1 cellular context compared by ENCODE assay signal in genomic region chr9:105557804-105558610, GRCh38.
TF ChIP-seq lines count a peak whose summit lies in the region.

FKTN (plus strand) TSS chr9:105558131; CDS start chr9:105575033, 16,902 bp downstream.

TF ChIP-seq in HepG2, 621 proteins besides CTCF, POLR2A, EP300 and RAD21 (continued from another document and continues in another):
- peak; percentile 47; the same call in 1 of the 2 replicates for TF ChIP-seq FOSL2 (CRISPR knock-in tag; IDR thresholded peaks at IDR 0.05)
- 0 out of 2 replicates have a peak, but pooled peaks have one; percentile 40 for TF ChIP-seq SMYD3 (CRISPR knock-in tag; IDR thresholded peaks at IDR 0.05)
- TF ChIP-seq, protein P1, sequence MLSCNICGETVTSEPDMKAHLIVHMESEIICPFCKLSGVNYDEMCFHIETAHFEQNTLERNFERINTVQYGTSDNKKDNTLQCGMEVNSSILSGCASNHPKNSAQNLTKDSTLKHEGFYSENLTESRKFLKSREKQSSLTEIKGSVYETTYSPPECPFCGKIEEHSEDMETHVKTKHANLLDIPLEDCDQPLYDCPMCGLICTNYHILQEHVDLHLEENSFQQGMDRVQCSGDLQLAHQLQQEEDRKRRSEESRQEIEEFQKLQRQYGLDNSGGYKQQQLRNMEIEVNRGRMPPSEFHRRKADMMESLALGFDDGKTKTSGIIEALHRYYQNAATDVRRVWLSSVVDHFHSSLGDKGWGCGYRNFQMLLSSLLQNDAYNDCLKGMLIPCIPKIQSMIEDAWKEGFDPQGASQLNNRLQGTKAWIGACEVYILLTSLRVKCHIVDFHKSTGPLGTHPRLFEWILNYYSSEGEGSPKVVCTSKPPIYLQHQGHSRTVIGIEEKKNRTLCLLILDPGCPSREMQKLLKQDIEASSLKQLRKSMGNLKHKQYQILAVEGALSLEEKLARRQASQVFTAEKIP (CRISPR knock-in tag; IDR thresholded peaks at IDR 0.05; ENCODE audit: borderline replicate concordance): no peak
- TF ChIP-seq SALL2 (CRISPR knock-in tag; IDR thresholded peaks at IDR 0.05): peak; percentile 62
- no peak for TF ChIP-seq ZNF30 (CRISPR knock-in tag; IDR thresholded peaks at IDR 0.05)
- no peak for TF ChIP-seq MTA1 (CRISPR knock-in tag; IDR thresholded peaks at IDR 0.05; ENCODE audit: borderline replicate concordance)
- TF ChIP-seq SYNCRIP (IDR thresholded peaks at IDR 0.05; ENCODE audit: insufficient read depth, low read depth, low read length): no peak
- no peak for TF ChIP-seq KLF15 (CRISPR knock-in tag; IDR thresholded peaks at IDR 0.05; ENCODE audit: borderline replicate concordance)
- peak; percentile 78; the same call in 1 of the 2 replicates for TF ChIP-seq SALL1 (CRISPR knock-in tag; IDR thresholded peaks at IDR 0.05)
- TF ChIP-seq DNMT1 (CRISPR knock-in tag; IDR thresholded peaks at IDR 0.05): no peak
- TF ChIP-seq NFE2 (CRISPR knock-in tag; IDR thresholded peaks at IDR 0.05): no peak
- TF ChIP-seq NCOA1 (CRISPR knock-in tag; IDR thresholded peaks at IDR 0.05): no peak
- TF ChIP-seq CHD4 (IDR thresholded peaks at IDR 0.05; ENCODE audit: borderline replicate concordance, low read length): no peak
- no peak for TF ChIP-seq ZNF567 (CRISPR knock-in tag; IDR thresholded peaks at IDR 0.05; ENCODE audit: borderline replicate concordance)
- peak; percentile 77; the same call in 1 of the 2 replicates for TF ChIP-seq NR2C2 (CRISPR knock-in tag; IDR thresholded peaks at IDR 0.05; ENCODE audit: borderline replicate concordance)
- TF ChIP-seq FOXP1 (IDR thresholded peaks at IDR 0.05): no peak
- TF ChIP-seq FOXP1 (CRISPR knock-in tag; IDR thresholded peaks at IDR 0.05): no peak
- TF ChIP-seq BHLHE40 (IDR thresholded peaks at IDR 0.05; ENCODE audit: low read length): no peak
- peak; percentile 44 for TF ChIP-seq YY1 (IDR thresholded peaks at IDR 0.05; ENCODE audit: insufficient read depth, insufficient replicate concordance, low read depth, low read length)
- TF ChIP-seq, protein P2, sequence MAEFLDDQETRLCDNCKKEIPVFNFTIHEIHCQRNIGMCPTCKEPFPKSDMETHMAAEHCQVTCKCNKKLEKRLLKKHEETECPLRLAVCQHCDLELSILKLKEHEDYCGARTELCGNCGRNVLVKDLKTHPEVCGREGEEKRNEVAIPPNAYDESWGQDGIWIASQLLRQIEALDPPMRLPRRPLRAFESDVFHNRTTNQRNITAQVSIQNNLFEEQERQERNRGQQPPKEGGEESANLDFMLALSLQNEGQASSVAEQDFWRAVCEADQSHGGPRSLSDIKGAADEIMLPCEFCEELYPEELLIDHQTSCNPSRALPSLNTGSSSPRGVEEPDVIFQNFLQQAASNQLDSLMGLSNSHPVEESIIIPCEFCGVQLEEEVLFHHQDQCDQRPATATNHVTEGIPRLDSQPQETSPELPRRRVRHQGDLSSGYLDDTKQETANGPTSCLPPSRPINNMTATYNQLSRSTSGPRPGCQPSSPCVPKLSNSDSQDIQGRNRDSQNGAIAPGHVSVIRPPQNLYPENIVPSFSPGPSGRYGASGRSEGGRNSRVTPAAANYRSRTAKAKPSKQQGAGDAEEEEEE (CRISPR knock-in tag; IDR thresholded peaks at IDR 0.05; ENCODE audit: borderline replicate concordance): no peak
- no peak for TF ChIP-seq ZNF451 (CRISPR knock-in tag; IDR thresholded peaks at IDR 0.05)
- TF ChIP-seq PCBP2 (optimal IDR thresholded peaks at IDR 0.05; ENCODE audit: low read depth, low read length, poor library complexity, severe bottlenecking): no peak
- TF ChIP-seq RARA (CRISPR knock-in tag; IDR thresholded peaks at IDR 0.05): 0 out of 2 replicates have a peak, but pooled peaks have one; percentile 4
- TF ChIP-seq ATM (IDR thresholded peaks at IDR 0.05; ENCODE audit: borderline replicate concordance): no peak
- TF ChIP-seq, protein P3, sequence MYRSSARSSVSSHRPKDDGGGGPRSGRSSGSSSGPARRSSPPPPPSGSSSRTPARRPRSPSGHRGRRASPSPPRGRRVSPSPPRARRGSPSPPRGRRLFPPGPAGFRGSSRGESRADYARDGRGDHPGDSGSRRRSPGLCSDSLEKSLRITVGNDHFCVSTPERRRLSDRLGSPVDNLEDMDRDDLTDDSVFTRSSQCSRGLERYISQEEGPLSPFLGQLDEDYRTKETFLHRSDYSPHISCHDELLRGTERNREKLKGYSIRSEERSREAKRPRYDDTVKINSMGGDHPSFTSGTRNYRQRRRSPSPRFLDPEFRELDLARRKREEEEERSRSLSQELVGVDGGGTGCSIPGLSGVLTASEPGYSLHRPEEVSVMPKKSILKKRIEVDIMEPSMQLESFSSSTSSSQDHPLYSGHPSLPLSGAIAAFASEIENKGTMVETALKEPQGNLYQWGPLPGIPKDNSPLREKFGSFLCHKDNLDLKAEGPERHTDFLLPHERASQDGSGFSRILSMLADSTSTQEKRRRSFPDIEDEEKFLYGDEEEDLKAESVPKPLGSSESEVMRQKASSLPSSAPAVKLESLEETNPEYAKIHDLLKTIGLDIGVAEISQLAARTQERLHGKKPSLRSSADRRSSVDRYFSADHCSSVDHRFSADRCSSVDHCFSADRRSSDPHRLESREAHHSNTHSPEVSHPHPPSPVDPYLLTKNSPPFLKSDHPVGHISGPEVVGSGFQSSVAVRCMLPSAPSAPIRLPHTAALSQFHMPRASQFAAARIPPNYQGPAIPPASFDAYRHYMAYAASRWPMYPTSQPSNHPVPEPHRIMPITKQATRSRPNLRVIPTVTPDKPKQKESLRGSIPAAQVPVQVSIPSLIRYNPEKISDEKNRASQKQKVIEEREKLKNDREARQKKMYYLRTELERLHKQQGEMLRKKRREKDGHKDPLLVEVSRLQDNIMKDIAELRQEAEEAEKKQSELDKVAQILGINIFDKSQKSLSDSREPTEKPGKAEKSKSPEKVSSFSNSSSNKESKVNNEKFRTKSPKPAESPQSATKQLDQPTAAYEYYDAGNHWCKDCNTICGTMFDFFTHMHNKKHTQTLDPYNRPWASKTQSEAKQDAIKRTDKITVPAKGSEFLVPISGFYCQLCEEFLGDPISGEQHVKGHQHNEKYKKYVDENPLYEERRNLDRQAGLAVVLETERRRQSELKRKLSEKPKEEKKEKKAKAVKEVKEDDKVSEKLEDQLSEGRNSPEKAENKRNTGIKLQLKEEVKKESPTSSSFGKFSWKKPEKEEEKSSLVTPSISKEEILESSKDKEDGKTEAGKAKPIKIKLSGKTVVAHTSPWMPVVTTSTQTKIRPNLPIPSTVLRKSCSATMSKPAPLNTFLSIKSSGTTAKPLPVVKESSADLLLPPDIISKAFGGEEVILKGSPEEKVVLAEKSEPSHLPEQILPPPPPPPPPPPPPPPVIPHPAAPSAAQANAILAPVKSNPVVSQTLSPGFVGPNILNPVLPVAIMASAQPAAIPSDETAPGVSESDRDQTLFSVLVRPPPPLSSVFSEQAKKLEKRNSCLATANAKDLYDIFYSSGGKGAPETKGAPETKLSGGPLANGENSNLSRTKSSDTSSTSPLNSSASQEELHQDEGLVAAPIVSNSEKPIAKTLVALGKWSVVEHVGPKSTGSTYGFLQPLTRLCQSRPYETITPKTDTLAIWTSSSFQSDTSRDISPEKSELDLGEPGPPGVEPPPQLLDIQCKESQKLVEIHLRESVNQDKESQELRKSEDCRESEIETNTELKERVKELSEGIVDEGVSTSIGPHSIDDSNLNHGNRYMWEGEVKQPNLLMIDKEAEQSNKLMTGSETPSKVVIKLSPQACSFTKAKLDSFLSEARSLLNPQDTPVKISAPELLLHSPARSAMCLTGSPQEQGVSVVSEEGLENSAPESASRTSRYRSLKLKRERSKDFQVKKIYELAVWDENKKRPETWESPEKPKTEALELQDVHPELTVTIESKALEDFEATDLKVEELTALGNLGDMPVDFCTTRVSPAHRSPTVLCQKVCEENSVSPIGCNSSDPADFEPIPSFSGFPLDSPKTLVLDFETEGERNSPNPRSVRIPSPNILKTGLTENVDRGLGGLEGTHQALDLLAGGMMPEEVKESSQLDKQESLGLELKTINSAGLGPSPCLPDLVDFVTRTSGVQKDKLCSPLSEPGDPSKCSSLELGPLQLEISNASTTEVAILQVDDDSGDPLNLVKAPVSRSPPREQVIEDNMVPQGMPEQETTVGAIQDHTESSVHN (CRISPR knock-in tag; IDR thresholded peaks at IDR 0.05): no peak
- TF ChIP-seq SUZ12 (IDR thresholded peaks at IDR 0.05; ENCODE audit: low read depth, low read length): no peak
- no peak for TF ChIP-seq NFE2L2 (IDR thresholded peaks at IDR 0.05; ENCODE audit: low read length)
- TF ChIP-seq ZNF644 (CRISPR knock-in tag; IDR thresholded peaks at IDR 0.05; ENCODE audit: low read depth): no peak
- TF ChIP-seq GZF1 (CRISPR knock-in tag; IDR thresholded peaks at IDR 0.05): no peak
- TF ChIP-seq CENPT (CRISPR knock-in tag; IDR thresholded peaks at IDR 0.05; ENCODE audit: low read depth): 0 out of 2 replicates have a peak, but pooled peaks have one; percentile 42
- TF ChIP-seq, protein P4, sequence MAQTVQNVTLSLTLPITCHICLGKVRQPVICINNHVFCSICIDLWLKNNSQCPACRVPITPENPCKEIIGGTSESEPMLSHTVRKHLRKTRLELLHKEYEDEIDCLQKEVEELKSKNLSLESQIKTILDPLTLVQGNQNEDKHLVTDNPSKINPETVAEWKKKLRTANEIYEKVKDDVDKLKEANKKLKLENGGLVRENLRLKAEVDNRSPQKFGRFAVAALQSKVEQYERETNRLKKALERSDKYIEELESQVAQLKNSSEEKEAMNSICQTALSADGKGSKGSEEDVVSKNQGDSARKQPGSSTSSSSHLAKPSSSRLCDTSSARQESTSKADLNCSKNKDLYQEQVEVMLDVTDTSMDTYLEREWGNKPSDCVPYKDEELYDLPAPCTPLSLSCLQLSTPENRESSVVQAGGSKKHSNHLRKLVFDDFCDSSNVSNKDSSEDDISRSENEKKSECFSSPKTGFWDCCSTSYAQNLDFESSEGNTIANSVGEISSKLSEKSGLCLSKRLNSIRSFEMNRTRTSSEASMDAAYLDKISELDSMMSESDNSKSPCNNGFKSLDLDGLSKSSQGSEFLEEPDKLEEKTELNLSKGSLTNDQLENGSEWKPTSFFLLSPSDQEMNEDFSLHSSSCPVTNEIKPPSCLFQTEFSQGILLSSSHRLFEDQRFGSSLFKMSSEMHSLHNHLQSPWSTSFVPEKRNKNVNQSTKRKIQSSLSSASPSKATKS (CRISPR knock-in tag; IDR thresholded peaks at IDR 0.05): 0 out of 2 replicates have a peak, but pooled peaks have one; percentile 44
- no peak for TF ChIP-seq HNRNPUL1 (IDR thresholded peaks at IDR 0.05; ENCODE audit: low read depth, low read length)
- TF ChIP-seq ZMAT5 (CRISPR knock-in tag; IDR thresholded peaks at IDR 0.05; ENCODE audit: borderline replicate concordance, low read depth): no peak
- no peak; the same call in 1 of the 2 replicates for TF ChIP-seq ZNF230 (CRISPR knock-in tag; IDR thresholded peaks at IDR 0.05)
- TF ChIP-seq ISX (CRISPR knock-in tag; conservative IDR thresholded peaks at IDR 0.05): peak; percentile 75; the same call in 1 of the 2 replicates
- TF ChIP-seq CEBPB (IDR thresholded peaks at IDR 0.05; ENCODE audit: borderline replicate concordance, low read depth, low read length): no peak
- TF ChIP-seq SMARCE1 (IDR thresholded peaks at IDR 0.05; ENCODE audit: borderline replicate concordance): no peak
- no peak for TF ChIP-seq ZKSCAN8 (CRISPR knock-in tag; IDR thresholded peaks at IDR 0.05; ENCODE audit: borderline replicate concordance)
- peak; percentile 50; the same call in 1 of the 2 replicates for TF ChIP-seq TBX2 (CRISPR knock-in tag; IDR thresholded peaks at IDR 0.05; ENCODE audit: borderline replicate concordance)
- TF ChIP-seq, protein P5, sequence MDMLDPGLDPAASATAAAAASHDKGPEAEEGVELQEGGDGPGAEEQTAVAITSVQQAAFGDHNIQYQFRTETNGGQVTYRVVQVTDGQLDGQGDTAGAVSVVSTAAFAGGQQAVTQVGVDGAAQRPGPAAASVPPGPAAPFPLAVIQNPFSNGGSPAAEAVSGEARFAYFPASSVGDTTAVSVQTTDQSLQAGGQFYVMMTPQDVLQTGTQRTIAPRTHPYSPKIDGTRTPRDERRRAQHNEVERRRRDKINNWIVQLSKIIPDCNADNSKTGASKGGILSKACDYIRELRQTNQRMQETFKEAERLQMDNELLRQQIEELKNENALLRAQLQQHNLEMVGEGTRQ (IDR thresholded peaks at IDR 0.05; ENCODE audit: low read depth, low read length): no peak
- TF ChIP-seq, protein P5 (CRISPR knock-in tag; IDR thresholded peaks at IDR 0.05; ENCODE audit: borderline replicate concordance): no peak
- TF ChIP-seq DBP (CRISPR knock-in tag; IDR thresholded peaks at IDR 0.05; ENCODE audit: not compliant biosample characterization): no peak
- TF ChIP-seq ZNF143 (CRISPR knock-in tag; IDR thresholded peaks at IDR 0.05): peak; percentile 66
- no peak for TF ChIP-seq TBL1XR1 (IDR thresholded peaks at IDR 0.05; ENCODE audit: borderline replicate concordance, low read length, partially characterized antibody)
- 0 out of 2 replicates have a peak, but pooled peaks have one; percentile 28 for TF ChIP-seq MIER3 (CRISPR knock-in tag; IDR thresholded peaks at IDR 0.05; ENCODE audit: borderline replicate concordance)
- TF ChIP-seq ZNF563 (CRISPR knock-in tag; IDR thresholded peaks at IDR 0.05): no peak; the same call in 1 of the 2 replicates
- no peak for TF ChIP-seq ZNF260 (CRISPR knock-in tag; IDR thresholded peaks at IDR 0.05; ENCODE audit: borderline replicate concordance, low read depth)
- TF ChIP-seq RFX5 (IDR thresholded peaks at IDR 0.05; ENCODE audit: low read depth, low read length): no peak
- TF ChIP-seq GABPA (IDR thresholded peaks at IDR 0.05; ENCODE audit: low read depth, low read length): no peak
- 0 out of 2 replicates have a peak, but pooled peaks have one; percentile 24 for TF ChIP-seq GABPA (CRISPR knock-in tag; IDR thresholded peaks at IDR 0.05; ENCODE audit: low read depth)
- peak; percentile 84 for TF ChIP-seq BORCS8-MEF2B (CRISPR knock-in tag; IDR thresholded peaks at IDR 0.05)
- TF ChIP-seq STAG1 (CRISPR knock-in tag; IDR thresholded peaks at IDR 0.05): no peak; the same call in 1 of the 2 replicates
- TF ChIP-seq MIXL1 (CRISPR knock-in tag; IDR thresholded peaks at IDR 0.05): no peak
- TF ChIP-seq CCDC6 (CRISPR knock-in tag; IDR thresholded peaks at IDR 0.05): peak; percentile 76; the same call in 1 of the 2 replicates
